Comparison of ENCODE assay signal across 29 cellular contexts in the genomic region with DNA sequence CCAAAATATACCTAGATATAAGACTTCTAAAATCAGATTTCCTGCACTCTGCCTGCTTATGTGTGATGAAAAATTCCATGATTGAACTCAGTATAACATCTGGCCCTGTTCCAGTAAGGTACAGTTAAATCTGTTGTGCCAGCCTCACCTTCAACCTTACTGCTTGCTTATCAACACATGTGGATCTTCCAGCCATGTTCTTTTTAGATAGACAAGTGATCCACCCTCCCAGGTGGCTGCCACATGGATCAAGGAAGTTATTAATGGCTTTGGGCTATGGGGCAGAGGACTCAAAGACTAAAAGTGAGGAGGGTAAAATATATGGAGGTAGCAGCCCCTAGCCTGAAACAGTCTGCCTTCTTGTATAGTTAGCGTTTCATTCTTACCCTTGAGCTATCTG. TPM values are rescaled to one million over a fixed set of nuclear protein-coding genes. Genes with fewer than 3 reads are reported as not detected.
"Had no signal": no experiment of that assay in that cellular context is flagged by ENCODE, and none has a peak within 500 bp of the region (broad histone marks: within the 10 kb centered on the region; RNA-seq: fewer than 3 reads in every experiment).

No MANE protein-coding gene starts in this region.

- H3K4me1 Mint-ChIP-seq: activated B cell treated with CpG ODN at 0.5 μM for 24 hours; activated CD4-positive, alpha-beta memory T cell treated with anti-CD3 and anti-CD28 coated beads, Interleukin-2, amount 10 ng/mL, durations not matched to agents 7 days and 5 days; activated T-helper 17 cell treated with anti-CD3 and anti-CD28 coated beads, Interleukin-2, amount 50 U/mL, for 72 hours; central memory CD8-positive, alpha-beta T cell had no signal

- H3K9me3 Mint-ChIP-seq: activated B cell treated with CpG ODN at 0.5 μM for 24 hours; activated CD4-positive, alpha-beta memory T cell treated with anti-CD3 and anti-CD28 coated beads, Interleukin-2, amount 10 ng/mL, durations not matched to agents 7 days and 5 days; activated T-cell treated with anti-CD3 and anti-CD28 coated beads, Interleukin-2, amount 50 U/mL, for 24 hours; activated T-helper 17 cell treated with anti-CD3 and anti-CD28 coated beads, Interleukin-2, amount 50 U/mL, for 72 hours; central memory CD8-positive, alpha-beta T cell; effector memory CD8-positive, alpha-beta T cell had no signal

- H3K36me3 Mint-ChIP-seq: activated naive CD8-positive, alpha-beta T cell had no signal

- H3K4me3 Mint-ChIP-seq: activated B cell treated with CpG ODN at 0.5 μM for 24 hours; activated CD4-positive, alpha-beta memory T cell treated with anti-CD3 and anti-CD28 coated beads, Interleukin-2, amount 10 ng/mL, durations not matched to agents 7 days and 5 days; activated naive CD8-positive, alpha-beta T cell; activated T-cell treated with anti-CD3 and anti-CD28 coated beads, Interleukin-2, amount 50 U/mL, for 24 hours; activated T-helper 17 cell treated with anti-CD3 and anti-CD28 coated beads, Interleukin-2, amount 50 U/mL, for 72 hours; central memory CD8-positive, alpha-beta T cell; effector memory CD8-positive, alpha-beta T cell had no signal

- DNase-seq: activated B cell treated with CpG ODN at 0.5 μM for 24 hours; activated CD4-positive, alpha-beta memory T cell treated with anti-CD3 and anti-CD28 coated beads, Interleukin-2, amount 10 ng/mL, durations not matched to agents 7 days and 5 days; activated CD4-positive, alpha-beta T cell treated with anti-CD3 and anti-CD28 coated beads for 48 hours; activated CD4-positive, alpha-beta T cell treated with anti-CD3 and anti-CD28 coated beads, Interleukin-2, amount 50 U/mL, for 1 hour; activated CD8-positive, alpha-beta memory T cell treated with anti-CD3 and anti-CD28 coated beads, Interleukin-2, amount 50 U/mL, for 48 hours; activated effector memory CD4-positive, alpha-beta T cell treated with Interleukin-2 at 50 U/mL for 16 hours; activated gamma-delta T cell treated with Interleukin-2 at 50 U/mL for 16 hours; activated naive CD4-positive, alpha-beta T cell treated with anti-CD3 and anti-CD28 coated beads, Interleukin-2, amount 50 U/mL, for 16 hours; activated naive CD4-positive, alpha-beta T cell treated with Interleukin-2 at 50 U/mL for 16 hours; activated T-cell treated with anti-CD3 and anti-CD28 coated beads for 4 hours; activated T-cell treated with anti-CD3 and anti-CD28 coated beads, Interleukin-2, amount 50 U/mL, for 24 hours; amniotic stem cell; anterior cingulate cortex; brain microvascular endothelial cell; cortex of kidney; dermis blood vessel endothelial cell; effector CD4-positive, alpha-beta T cell; effector memory CD8-positive, alpha-beta T cell; erythroblast; foreskin keratinocyte; gastrocnemius medialis; glutamatergic neuron; T-helper 2 cell; WERI-Rb-1 had no signal

- ATAC-seq: activated CD4-positive, CD25-positive, alpha-beta regulatory T cell treated with anti-CD3 and anti-CD28 coated beads, Interleukin-2, amount 50 U/mL, for 24 hours; activated T-helper 17 cell treated with anti-CD3 and anti-CD28 coated beads, Interleukin-2, amount 50 U/mL, for 72 hours; effector memory CD8-positive, alpha-beta T cell; foreskin keratinocyte; gastrocnemius medialis had no signal

- H3K27me3 Mint-ChIP-seq: central memory CD8-positive, alpha-beta T cell had no signal

- H3K27me3 ChIP-seq: brain microvascular endothelial cell, esophagus muscularis mucosa, foreskin keratinocyte, gastrocnemius medialis had no signal

- H3K4me3 ChIP-seq: esophagus muscularis mucosa, gastrocnemius medialis had no signal

- H3K4me1 ChIP-seq: esophagus muscularis mucosa, gastrocnemius medialis had no signal

- H3K27ac Mint-ChIP-seq: activated B cell treated with CpG ODN at 0.5 μM for 24 hours; activated CD4-positive, alpha-beta memory T cell treated with anti-CD3 and anti-CD28 coated beads, Interleukin-2, amount 10 ng/mL, durations not matched to agents 7 days and 5 days; activated naive CD8-positive, alpha-beta T cell; activated T-cell treated with anti-CD3 and anti-CD28 coated beads, Interleukin-2, amount 50 U/mL, for 24 hours; activated T-helper 17 cell treated with anti-CD3 and anti-CD28 coated beads, Interleukin-2, amount 50 U/mL, for 72 hours; effector memory CD8-positive, alpha-beta T cell had no signal

- H3K36me3 ChIP-seq: brain microvascular endothelial cell, esophagus muscularis mucosa, gastrocnemius medialis, WERI-Rb-1 had no signal

- H3K27ac ChIP-seq: brain microvascular endothelial cell, esophagus muscularis mucosa, foreskin keratinocyte, gastrocnemius medialis, WERI-Rb-1 had no signal

- H3K9me3 ChIP-seq: esophagus muscularis mucosa, gastrocnemius medialis had no signal

RNA-seq across cellular contexts. Expression of a gene that starts 35.1 kb away (rescaled TPM):
- total RNA-seq: activated B cell treated with CpG ODN at 0.5 μM for 24 hours had no signal
